In genomic region chr17:17216236-17216635, GRCh38 we compare ENCODE assay signal across 27 cellular contexts.
"Had no signal": no experiment of that assay in that cellular context is flagged by ENCODE, and none has a peak within 500 bp of the region (broad histone marks: within the 10 kb centered on the region; RNA-seq: fewer than 3 reads in every experiment).

No MANE protein-coding gene starts in this region.

- H3K27ac Mint-ChIP-seq: activated CD4-positive, alpha-beta memory T cell treated with anti-CD3 and anti-CD28 coated beads for 36 hours; activated CD4-positive, alpha-beta T cell treated with anti-CD3 and anti-CD28 coated beads, Interleukin-2, amount 10 ng/mL, durations not matched to agents 7 days and 5 days; activated naive CD8-positive, alpha-beta T cell treated with anti-CD3 and anti-CD28 coated beads, Interleukin-2, amount 10 ng/mL, durations not matched to agents 7 days and 5 days; activated T-helper 2 cell treated with anti-CD3 and anti-CD28 coated beads, Interferon-gamma antibody, Interleukin-2, Interleukin-4, amounts not matched to agents 10 μg/mL and 5 μg/mL and 100 μg/mL, durations not matched to agents 14 hours and 24 hours and 36 hours had no signal

- H3K27me3 Mint-ChIP-seq: activated CD4-positive, alpha-beta memory T cell treated with anti-CD3 and anti-CD28 coated beads for 36 hours; activated CD4-positive, alpha-beta T cell treated with anti-CD3 and anti-CD28 coated beads, Interleukin-2, amount 10 ng/mL, durations not matched to agents 7 days and 5 days; activated naive CD8-positive, alpha-beta T cell treated with anti-CD3 and anti-CD28 coated beads, Interleukin-2, amount 10 ng/mL, durations not matched to agents 7 days and 5 days; T-helper 17 cell had no signal

- H3K4me1 Mint-ChIP-seq: activated CD4-positive, alpha-beta T cell treated with anti-CD3 and anti-CD28 coated beads, Interleukin-2, amount 10 ng/mL, durations not matched to agents 7 days and 5 days; activated naive CD8-positive, alpha-beta T cell treated with anti-CD3 and anti-CD28 coated beads, Interleukin-2, amount 10 ng/mL, durations not matched to agents 7 days and 5 days had no signal

- H3K9me3 Mint-ChIP-seq: activated CD4-positive, alpha-beta memory T cell treated with anti-CD3 and anti-CD28 coated beads for 36 hours; activated CD4-positive, alpha-beta T cell treated with anti-CD3 and anti-CD28 coated beads, Interleukin-2, amount 10 ng/mL, durations not matched to agents 7 days and 5 days; activated naive CD8-positive, alpha-beta T cell treated with anti-CD3 and anti-CD28 coated beads, Interleukin-2, amount 10 ng/mL, durations not matched to agents 7 days and 5 days; activated T-cell treated with anti-CD3 and anti-CD28 coated beads, Interleukin-2, amount 50 U/mL, for 72 hours; activated T-helper 2 cell treated with anti-CD3 and anti-CD28 coated beads, Interferon-gamma antibody, Interleukin-2, Interleukin-4, amounts not matched to agents 10 μg/mL and 5 μg/mL and 100 μg/mL, durations not matched to agents 14 hours and 24 hours and 36 hours had no signal

- H3K4me3 Mint-ChIP-seq: activated CD4-positive, alpha-beta memory T cell treated with anti-CD3 and anti-CD28 coated beads for 36 hours; activated CD4-positive, alpha-beta T cell treated with anti-CD3 and anti-CD28 coated beads, Interleukin-2, amount 10 ng/mL, durations not matched to agents 7 days and 5 days; activated naive CD8-positive, alpha-beta T cell treated with anti-CD3 and anti-CD28 coated beads, Interleukin-2, amount 10 ng/mL, durations not matched to agents 7 days and 5 days; activated T-cell treated with anti-CD3 and anti-CD28 coated beads, Interleukin-2, amount 50 U/mL, for 72 hours; T-helper 17 cell had no signal

- ATAC-seq: activated T-cell treated with anti-CD3 and anti-CD28 coated beads, Interleukin-2, amount 50 U/mL, for 72 hours; T-helper 17 cell had no signal

- DNase-seq: activated CD4-positive, alpha-beta memory T cell treated with anti-CD3 and anti-CD28 coated beads for 36 hours; activated CD4-positive, alpha-beta T cell treated with anti-CD3 and anti-CD28 coated beads, Interleukin-2, amount 10 ng/mL, durations not matched to agents 7 days and 5 days; activated CD4-positive, CD25-positive, alpha-beta regulatory T cell; activated CD8-positive, alpha-beta memory T cell treated with anti-CD3 and anti-CD28 coated beads, Interleukin-2, amount 50 U/mL, for 4 hours; activated gamma-delta T cell treated with Interleukin-2 at 50 U/mL for 16 hours; activated naive CD4-positive, alpha-beta T cell treated with anti-CD3 and anti-CD28 coated beads, Interleukin-2, amount 50 U/mL, for 16 hours; activated naive CD8-positive, alpha-beta T cell treated with anti-CD3 and anti-CD28 coated beads, Interleukin-2, amount 10 ng/mL, durations not matched to agents 7 days and 5 days; activated T-cell treated with anti-CD3 and anti-CD28 coated beads, Interleukin-2, amount 50 U/mL, for 72 hours; adrenal gland; anterior cingulate cortex; MG63; MV-4-11; NCI-H1092 treated with DMSO at 0.1 percent for 48 hours; NCI-H1417 treated with DMSO at 0.1 percent for 48 hours; NCI-H1694; NCI-H2029; NCI-H2107; NCI-H345; NCI-H510A; NCI-H526 treated with DMSO at 0.1 percent for 48 hours; NCI-H82; NK-92 treated with Interleukin-12 subunit alpha and Interleukin-12 subunit beta, amount 100 ng/mL, for 24 hours; OCI-M1; SIG-M5; T-helper 17 cell; T1000 had no signal
